Comparison of ENCODE assay signal across 16 cellular contexts in the genomic region with DNA sequence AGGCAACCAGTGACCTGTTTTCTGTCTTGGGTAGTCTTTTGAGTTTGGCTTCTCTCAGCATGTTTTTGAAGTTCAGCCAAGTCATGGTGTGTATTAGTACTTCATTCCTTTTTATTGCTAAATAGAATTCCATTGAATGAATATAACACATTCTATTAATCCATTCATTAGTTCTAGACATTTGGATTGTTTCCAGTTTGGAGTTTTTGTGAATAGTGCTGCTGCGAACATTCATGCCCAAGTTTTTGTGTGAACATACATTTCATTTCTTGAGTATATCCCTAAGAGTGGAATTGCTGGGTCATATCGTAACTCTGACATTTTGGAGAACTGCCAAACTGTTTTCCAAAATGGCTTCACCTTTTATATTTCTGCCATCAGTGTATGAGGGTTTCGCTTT. TPM values are rescaled to one million over a fixed set of nuclear protein-coding genes. Genes with fewer than 3 reads are reported as not detected.
DNase-seq lines count a peak whose midpoint lies in the region; ATAC-seq and TF ChIP-seq lines count a peak whose summit lies in the region.
"Had no signal": no experiment of that assay in that cellular context is flagged by ENCODE, and none has a peak within 500 bp of the region (broad histone marks: within the 10 kb centered on the region; RNA-seq: fewer than 3 reads in every experiment).

No MANE protein-coding gene starts in this region.

- no peaks in the 10 kb centered on the region for H3K9me3 Mint-ChIP-seq in activated naive CD4-positive, alpha-beta T cell treated with anti-CD3 and anti-CD28 coated beads, Interleukin-2, amount 50 U/mL, for 24 hours
- H3K9me3 Mint-ChIP-seq in activated naive CD4-positive, alpha-beta T cell treated with anti-CD3 and anti-CD28 coated beads, Interleukin-2, amount 50 U/mL, for 72 hours, result no peaks in the 10 kb centered on the region
- H3K9me3 Mint-ChIP-seq in stimulated activated effector memory CD8-positive, alpha-beta T cell treated with anti-CD3 and anti-CD28 coated beads, Interleukin-12 subunit alpha, Interleukin-12 subunit beta, amount 100 ng/mL, for 72 hours, result no peaks in the 10 kb centered on the region
- no peaks in the 10 kb centered on the region for H3K9me3 Mint-ChIP-seq in activated CD4-positive, alpha-beta memory T cell treated with anti-CD3 and anti-CD28 coated beads for 36 hours

- intact Hi-C loops in activated CD4-positive, alpha-beta memory T cell treated with anti-CD3 and anti-CD28 coated beads for 36 hours (cut with micrococcal nuclease), result loop anchor here (1.0 kb wide), 1 partner anchor 29 kb away; no protein-coding TSS in a partner anchor

- H3K27ac Mint-ChIP-seq in activated naive CD4-positive, alpha-beta T cell treated with anti-CD3 and anti-CD28 coated beads, Interleukin-2, amount 50 U/mL, for 24 hours, result no peak overlapping the region
- no peak overlapping the region for H3K27ac Mint-ChIP-seq in activated naive CD4-positive, alpha-beta T cell treated with anti-CD3 and anti-CD28 coated beads, Interleukin-2, amount 50 U/mL, for 72 hours
- H3K27ac Mint-ChIP-seq in stimulated activated effector memory CD8-positive, alpha-beta T cell treated with anti-CD3 and anti-CD28 coated beads, Interleukin-12 subunit alpha, Interleukin-12 subunit beta, amount 100 ng/mL, for 72 hours, result peak overlapping the region; percentile 52
- no peak overlapping the region for H3K27ac Mint-ChIP-seq in activated CD4-positive, alpha-beta memory T cell treated with anti-CD3 and anti-CD28 coated beads for 36 hours

- peak overlapping the region; percentile 17 for H3K4me3 Mint-ChIP-seq in activated naive CD4-positive, alpha-beta T cell treated with anti-CD3 and anti-CD28 coated beads, Interleukin-2, amount 50 U/mL, for 24 hours
- H3K4me3 Mint-ChIP-seq in stimulated activated effector memory CD8-positive, alpha-beta T cell treated with anti-CD3 and anti-CD28 coated beads, Interleukin-12 subunit alpha, Interleukin-12 subunit beta, amount 100 ng/mL, for 72 hours, result no peak overlapping the region
- H3K4me3 Mint-ChIP-seq in activated CD4-positive, alpha-beta memory T cell treated with anti-CD3 and anti-CD28 coated beads for 36 hours, result no peak overlapping the region

- TF ChIP-seq POLR2A in erythroblast (IDR thresholded peaks at IDR 0.05; ENCODE audit: low read length), result no peak

- no peaks in the 10 kb centered on the region for H3K27me3 Mint-ChIP-seq in activated naive CD4-positive, alpha-beta T cell treated with anti-CD3 and anti-CD28 coated beads, Interleukin-2, amount 50 U/mL, for 24 hours
- H3K27me3 Mint-ChIP-seq in activated CD4-positive, alpha-beta memory T cell treated with anti-CD3 and anti-CD28 coated beads for 36 hours, result no peaks in the 10 kb centered on the region
- H3K27me3 Mint-ChIP-seq: progenitor cell of endocrine pancreas had no signal

- POLR2A ChIA-PET in activated CD4-positive, alpha-beta memory T cell treated with anti-CD3 and anti-CD28 coated beads for 36 hours (lab: Charles Lee), result no interaction called here

- ATAC-seq in activated naive CD4-positive, alpha-beta T cell treated with anti-CD3 and anti-CD28 coated beads, Interleukin-2, amount 50 U/mL, for 72 hours, result no peak
- no peak for ATAC-seq in stimulated activated effector memory CD8-positive, alpha-beta T cell treated with anti-CD3 and anti-CD28 coated beads, Interleukin-12 subunit alpha, Interleukin-12 subunit beta, amount 100 ng/mL, for 72 hours
- no peak for ATAC-seq in GM21515 (IDR thresholded peaks at IDR 0.05; ENCODE audit: unreplicated experiment)
- ATAC-seq: Right ventricle myocardium inferior had no signal

- CTCF ChIA-PET in activated CD4-positive, alpha-beta memory T cell treated with anti-CD3 and anti-CD28 coated beads for 36 hours (lab: Charles Lee), result no interaction called here

- H3K36me3 Mint-ChIP-seq in activated naive CD4-positive, alpha-beta T cell treated with anti-CD3 and anti-CD28 coated beads, Interleukin-2, amount 50 U/mL, for 24 hours, result peaks cover 14% of the 10 kb centered on the region
- peaks cover 26 to 43% of the 10 kb centered on the region in 2 donors for H3K36me3 Mint-ChIP-seq in activated naive CD4-positive, alpha-beta T cell treated with anti-CD3 and anti-CD28 coated beads, Interleukin-2, amount 50 U/mL, for 72 hours
- peaks cover 60% of the 10 kb centered on the region for H3K36me3 Mint-ChIP-seq in stimulated activated effector memory CD8-positive, alpha-beta T cell treated with anti-CD3 and anti-CD28 coated beads, Interleukin-12 subunit alpha, Interleukin-12 subunit beta, amount 100 ng/mL, for 72 hours
- H3K36me3 Mint-ChIP-seq in activated CD4-positive, alpha-beta memory T cell treated with anti-CD3 and anti-CD28 coated beads for 36 hours, result peaks cover 26% of the 10 kb centered on the region

- peaks cover 44% of the 10 kb centered on the region for H3K4me1 Mint-ChIP-seq in activated naive CD4-positive, alpha-beta T cell treated with anti-CD3 and anti-CD28 coated beads, Interleukin-2, amount 50 U/mL, for 24 hours
- peaks cover 39% of the 10 kb centered on the region for H3K4me1 Mint-ChIP-seq in stimulated activated effector memory CD8-positive, alpha-beta T cell treated with anti-CD3 and anti-CD28 coated beads, Interleukin-12 subunit alpha, Interleukin-12 subunit beta, amount 100 ng/mL, for 72 hours
- peaks cover 33% of the 10 kb centered on the region for H3K4me1 Mint-ChIP-seq in activated CD4-positive, alpha-beta memory T cell treated with anti-CD3 and anti-CD28 coated beads for 36 hours (ENCODE audit: low read depth)

- DNase-seq in activated naive CD4-positive, alpha-beta T cell treated with anti-CD3 and anti-CD28 coated beads, Interleukin-2, amount 50 U/mL, for 72 hours (ENCODE audit: low spot score in 2 of 2), result no peak
- DNase-seq in OCI-M1 (lab: John Stamatoyannopoulos, UW) (peak; percentile 79), erythroblast (lab: John Stamatoyannopoulos, UW) (peak; percentile 60 to 67), nucleus accumbens (lab: John Stamatoyannopoulos, UW) (no peak)
- no peak for DNase-seq in stimulated activated effector memory CD8-positive, alpha-beta T cell treated with anti-CD3 and anti-CD28 coated beads, Interleukin-12 subunit alpha, Interleukin-12 subunit beta, amount 100 ng/mL, for 72 hours (ENCODE audit: low spot score in 2 of 2)
- DNase-seq in activated CD4-positive, alpha-beta memory T cell treated with anti-CD3 and anti-CD28 coated beads for 36 hours, result no peak
- DNase-seq: activated naive CD4-positive, alpha-beta T cell; head of caudate nucleus; kidney; mucosa of descending colon; stimulated activated CD4-positive, alpha-beta T cell treated with anti-CD3 and anti-CD28 coated beads, Interleukin-12 subunit alpha, Interleukin-12 subunit beta, amount 100 ng/mL, for 4 hours; substantia nigra had no signal

RNA-seq across cellular contexts. Expression of gene ZNF346, which starts 2.6 kb away (rescaled TPM):
- total RNA-seq in activated naive CD4-positive, alpha-beta T cell treated with anti-CD3 and anti-CD28 coated beads, Interleukin-2, amount 50 U/mL, for 72 hours, result 10 to 100 TPM; 20.7 to 24.3 TPM
- 10 to 100 TPM; 12.7 to 15.6 TPM for total RNA-seq in activated CD4-positive, alpha-beta memory T cell treated with anti-CD3 and anti-CD28 coated beads for 36 hours

RNA-seq across cellular contexts. Expression of gene UIMC1, which starts 18.6 kb away (rescaled TPM):
- total RNA-seq in activated naive CD4-positive, alpha-beta T cell treated with anti-CD3 and anti-CD28 coated beads, Interleukin-2, amount 50 U/mL, for 72 hours, result 10 to 100 TPM; 38.7 to 41.4 TPM
- total RNA-seq in activated CD4-positive, alpha-beta memory T cell treated with anti-CD3 and anti-CD28 coated beads for 36 hours, result 10 to 100 TPM; 52.9 to 53.5 TPM

Comparison
In these comparisons a context has a peak if more than half of its experiments do, and no peak if none do; other contexts are left out.
1. DNase-seq: peak in OCI-M1 (single experiment) and erythroblast (2 of 2); none in activated naive CD4-positive, alpha-beta T cell treated with anti-CD3 and anti-CD28 coated beads, Interleukin-2, amount 50 U/mL, for 72 hours (0 of 2), stimulated activated effector memory CD8-positive, alpha-beta T cell treated with anti-CD3 and anti-CD28 coated beads, Interleukin-12 subunit alpha, Interleukin-12 subunit beta, amount 100 ng/mL, for 72 hours (0 of 2), activated CD4-positive, alpha-beta memory T cell treated with anti-CD3 and anti-CD28 coated beads for 36 hours (single experiment) and nucleus accumbens (0 of 56).